ENCODE assay signal across 14 cellular contexts in the genomic region with DNA sequence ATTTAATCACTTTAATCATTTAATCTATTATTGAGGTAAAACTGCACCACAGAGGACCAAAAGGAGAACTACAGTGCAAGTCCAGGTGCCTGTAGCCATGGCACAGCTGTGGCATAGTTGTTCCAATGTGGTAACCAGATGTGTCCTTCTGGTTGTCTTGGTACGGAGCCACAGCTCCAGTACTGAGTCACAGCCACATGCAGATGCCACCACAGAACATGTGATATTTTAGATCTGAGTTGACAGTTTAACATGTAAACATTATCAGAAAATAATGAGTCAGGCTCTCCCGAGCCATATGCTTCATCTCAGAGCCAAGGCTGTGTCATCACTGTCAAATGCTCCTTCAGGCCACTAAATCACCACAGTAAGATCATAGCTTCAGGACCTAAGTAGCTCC. TPM values are rescaled to one million over a fixed set of nuclear protein-coding genes. Genes with fewer than 3 reads are reported as not detected.
DNase-seq lines count a peak whose midpoint lies in the region; ATAC-seq, FAIRE-seq and TF ChIP-seq lines count a peak whose summit lies in the region.
"Had no signal": no experiment of that assay in that cellular context is flagged by ENCODE, and none has a peak within 500 bp of the region (broad histone marks: within the 10 kb centered on the region; RNA-seq: fewer than 3 reads in every experiment).

No MANE protein-coding gene starts in this region.

- peak; percentile 46 for ATAC-seq in HG03460 (IDR thresholded peaks at IDR 0.05; ENCODE audit: unreplicated experiment)
- no peak for ATAC-seq in T-helper 17 cell

- FAIRE-seq in kidney (lab: Jason Lieb, UNC): no peak

- DNase-seq in stimulated activated CD4-positive, alpha-beta T cell treated with anti-CD3 and anti-CD28 coated beads, Interleukin-1b, Interleukin-23, amount 100 ng/mL, for 48 hours: peak; percentile 9
- DNase-seq in stimulated activated CD4-positive, alpha-beta T cell treated with anti-CD3 and anti-CD28 coated beads, Interleukin-12 subunit alpha, Interleukin-12 subunit beta, amount 100 ng/mL, for 4 hours: no peak
- DNase-seq in cerebellum (ENCODE audit: low spot score): peak; percentile 73
- DNase-seq in kidney: no peak
- DNase-seq in T-helper 17 cell: no peak
- no peak for DNase-seq in NOMO-1 treated with dmso at 0.1 percent for 144 hours (lab: John Stamatoyannopoulos, UW; ENCODE audit: unreplicated experiment)
- DNase-seq in HT-29 (ENCODE audit: low spot score): no peak
- DNase-seq: endodermal cell, midbrain, NCI-H2029 treated with DMSO at 0.1 percent for 48 hours, trophoblast cell had no signal

- no peaks in the 10 kb centered on the region for H3K36me3 ChIP-seq in kidney (ENCODE audit: control insufficient read depth in 1 of 2, insufficient read depth in 2 of 2, low read length in 2 of 2)
- H3K36me3 ChIP-seq: BLaER1 had no signal

- H3K36me3 Mint-ChIP-seq in T-helper 17 cell (ENCODE audit: low read depth): peaks cover 2% of the 10 kb centered on the region

- no peak for TF ChIP-seq CTCF in kidney (IDR thresholded peaks at IDR 0.05; ENCODE audit: borderline replicate concordance, extremely low read depth, insufficient read depth)

- H3K9me3 ChIP-seq in kidney (ENCODE audit: control insufficient read depth in 1 of 2, low read length in 2 of 2) (no peaks in the 10 kb centered on the region), T-helper 17 cell (ENCODE audit: control insufficient read depth, low read length, poor library complexity, severe bottlenecking) (no peaks in the 10 kb centered on the region)
- H3K9me3 ChIP-seq: BLaER1 had no signal

- no peak overlapping the region for H3K4me3 ChIP-seq in kidney (ENCODE audit: low read length in 2 of 2)
- H3K4me3 ChIP-seq: BLaER1 had no signal

- H3K9ac ChIP-seq in kidney (ENCODE audit: low read length in 2 of 2): no peak overlapping the region
- H3K9ac ChIP-seq: BLaER1 had no signal

- intact Hi-C loops in kidney (cut with DNase I): no loop called here

- H3K27ac Mint-ChIP-seq in T-helper 17 cell: no peak overlapping the region
- H3K27ac Mint-ChIP-seq: endodermal cell; T-helper 1 cell treated with Interleukin-12 subunit alpha and Interleukin-12 subunit beta and Interleukin-4 antibody, amounts not matched to agents 30 μg/mL and 1 μg/mL, for 36 hours had no signal

- no peak overlapping the region for H3K4me3 Mint-ChIP-seq in T-helper 17 cell
- H3K4me3 Mint-ChIP-seq: endodermal cell; T-helper 1 cell treated with Interleukin-12 subunit alpha and Interleukin-12 subunit beta and Interleukin-4 antibody, amounts not matched to agents 30 μg/mL and 1 μg/mL, for 36 hours had no signal

- H3K4me1 ChIP-seq in kidney (ENCODE audit: control insufficient read depth in 1 of 2, insufficient read depth in 1 of 2, low read depth in 1 of 2, low read length in 2 of 2): no peaks in the 10 kb centered on the region
- H3K4me1 ChIP-seq: BLaER1 had no signal

- H3K27ac ChIP-seq in kidney (ENCODE audit: low read depth in 2 of 2, low read length in 2 of 2): no peak overlapping the region
- H3K27ac ChIP-seq: BLaER1 had no signal

- H3K4me1 Mint-ChIP-seq in T-helper 17 cell: no peaks in the 10 kb centered on the region

- peaks cover 9% of the 10 kb centered on the region for H3K27me3 Mint-ChIP-seq in T-helper 17 cell

RNA-seq across cellular contexts. Expression of a gene that starts 56.4 kb away (rescaled TPM):
- total RNA-seq in cerebellum (12.5 TPM), kidney (not detected), T-helper 17 cell (not detected)
- polyA plus RNA-seq in kidney (ENCODE audit: insufficient read depth, low read depth, low replicate concordance): 3.6 TPM
- 0.03 and 0.31 TPM in 2 replicates for total RNA-seq in HT-29 (2014; rRNA removed; shearing (Covaris generic))

Comparison
In these comparisons a context has a peak if more than half of its experiments do, and no peak if none do; other contexts are left out.
1. DNase-seq: peak in stimulated activated CD4-positive, alpha-beta T cell treated with anti-CD3 and anti-CD28 coated beads, Interleukin-1b, Interleukin-23, amount 100 ng/mL, for 48 hours (single experiment) and cerebellum (single experiment); none in stimulated activated CD4-positive, alpha-beta T cell treated with anti-CD3 and anti-CD28 coated beads, Interleukin-12 subunit alpha, Interleukin-12 subunit beta, amount 100 ng/mL, for 4 hours (single experiment), kidney (single experiment), T-helper 17 cell (0 of 3), NOMO-1 treated with dmso at 0.1 percent for 144 hours (single experiment) and HT-29 (single experiment).
2. RNA of a gene that starts 56.4 kb away (total RNA-seq): 12.5 TPM in cerebellum (single experiment); 0.03 to 0.31 TPM in HT-29, not detected in kidney (single experiment) and not detected in T-helper 17 cell; every median in the first group is over 10 times any median in the second.